Comparison of ENCODE assay signal across 8 cellular contexts in genomic region chr10:11225935-11226334, GRCh38.
DNase-seq lines count a peak whose midpoint lies in the region; ATAC-seq and TF ChIP-seq lines count a peak whose summit lies in the region.

No MANE protein-coding gene starts in this region.

- H3K18ac ChIP-seq in neuronal stem cell (ENCODE audit: low read length) = no peak overlapping the region

- WGBS in neuronal stem cell (ENCODE audit: extremely low coverage in 2 of 2, insufficient read length in 2 of 2, insufficient replicate concordance in 1 of 2), 2 donors = no CpG with 5 or more reads among the region's 5 CpGs
- WGBS in thyroid gland, 2 donors = 82 to 89% methylated on average over 5 of the region's 5 CpGs

- ATAC-seq in GM21381 (IDR thresholded peaks at IDR 0.05; ENCODE audit: unreplicated experiment) = peak; percentile 55
- ATAC-seq in activated T-cell treated with anti-CD3 and anti-CD28 coated beads, Interleukin-2, amount 50 U/mL, for 4 hours = peak; percentile 76 to 79

- peak overlapping the region; percentile 90 to 98 (median 94) for H3K27ac Mint-ChIP-seq in CD4-positive, alpha-beta memory T cell

- H4K91ac ChIP-seq in neuronal stem cell (ENCODE audit: low read depth, low read length, poor library complexity) = no peak overlapping the region

- peak overlapping the region in 1 of 2 donors; percentile 36 for H3K4me3 ChIP-seq in CD4-positive, alpha-beta memory T cell (ENCODE audit: low read length in 2 of 2)
- H3K4me3 ChIP-seq in neuronal stem cell (ENCODE audit: low read length in 2 of 2) (no peak overlapping the region), thyroid gland (replicated peaks in 1 of 3) (no peak overlapping the region)

- CTCF ChIA-PET in CD4-positive, alpha-beta memory T cell (lab: Charles Lee; ENCODE audit: partially characterized antibody) = interaction anchor here (0.6 to 3.1 kb wide), 11 partner anchors 9 to 532 kb away, joined by 3 to 10 read pairs (median 4); no protein-coding TSS in a partner anchor

- peaks cover 96% of the 10 kb centered on the region for H3K4me1 ChIP-seq in CD4-positive, alpha-beta memory T cell (ENCODE audit: insufficient read depth, low read length)
- H3K4me1 ChIP-seq in neuronal stem cell (ENCODE audit: control insufficient read depth in 2 of 2, insufficient read depth in 1 of 2, low read depth in 1 of 2, low read length in 2 of 2) (peaks cover 6 to 12% of the 10 kb centered on the region in 2 donors), thyroid gland (no peaks in the 10 kb centered on the region)

- H2BK15ac ChIP-seq in neuronal stem cell (ENCODE audit: low read length) = no peak overlapping the region

- H2BK5ac ChIP-seq in neuronal stem cell (ENCODE audit: low read length) = peak overlapping the region; percentile 44

- intact Hi-C loops in CD4-positive, alpha-beta memory T cell (cut with micrococcal nuclease) = loop anchor here (1.0 to 2.0 kb wide), 5 partner anchors 10 to 113 kb away; no protein-coding TSS in a partner anchor
- intact Hi-C loops in thyroid gland (cut with DNase I) = no loop called here

- H3K36me3 Mint-ChIP-seq in CD4-positive, alpha-beta memory T cell = peaks cover 57 to 96% of the 10 kb centered on the region in 2 donors
- H3K36me3 Mint-ChIP-seq in activated T-cell treated with anti-CD3 and anti-CD28 coated beads, Interleukin-2, amount 50 U/mL, for 4 hours (ENCODE audit: insufficient read depth) = peaks cover 55% of the 10 kb centered on the region

- no peak overlapping the region for H2AK5ac ChIP-seq in neuronal stem cell (ENCODE audit: low read depth, low read length)

- peak overlapping the region in 7 of 8 donors; percentile 64 to 84 (median 75) for H3K4me3 Mint-ChIP-seq in CD4-positive, alpha-beta memory T cell
- peak overlapping the region; percentile 11 for H3K4me3 Mint-ChIP-seq in activated T-cell treated with anti-CD3 and anti-CD28 coated beads, Interleukin-2, amount 50 U/mL, for 4 hours

- peak; percentile 46 to 86 (median 50) for DNase-seq in CD4-positive, alpha-beta memory T cell
- DNase-seq in HT1080 (ENCODE audit: low read depth) = peak; percentile 50
- peak; percentile 48 for DNase-seq in activated T-cell treated with anti-CD3 and anti-CD28 coated beads, Interleukin-2, amount 50 U/mL, for 4 hours
- no peak for DNase-seq in neuronal stem cell (ENCODE audit: low spot score)
- DNase-seq in DMS53 (lab: John Stamatoyannopoulos, UW) = no peak
- DNase-seq in GM19240 (ENCODE audit: insufficient read length, low spot score) = no peak
- DNase-seq in thyroid gland = no peak

- no peak overlapping the region for H3K9ac ChIP-seq in neuronal stem cell (ENCODE audit: low read depth, low read length, poor library complexity)

- no peak overlapping the region for H3K23ac ChIP-seq in neuronal stem cell (ENCODE audit: low read depth, low read length, poor library complexity)

- no peaks in the 10 kb centered on the region for H3K27me3 ChIP-seq in CD4-positive, alpha-beta memory T cell (ENCODE audit: insufficient read depth, low read length)
- H3K27me3 ChIP-seq in neuronal stem cell (ENCODE audit: control insufficient read depth in 3 of 3, insufficient read depth in 3 of 3, low read depth in 1 of 3, low read length in 3 of 3) (no peaks in the 10 kb centered on the region), thyroid gland (no peaks in the 10 kb centered on the region)

- TF ChIP-seq CTCF in thyroid gland (IDR thresholded peaks at IDR 0.05) = no peak

- no peaks in the 10 kb centered on the region for H3K9me3 ChIP-seq in CD4-positive, alpha-beta memory T cell (ENCODE audit: control insufficient read depth in 1 of 2, low read length in 2 of 2)
- H3K9me3 ChIP-seq in neuronal stem cell (replicated peaks in 1 of 2; ENCODE audit: control insufficient read depth in 2 of 2, insufficient read depth in 1 of 2, low read depth in 1 of 2, low read length in 2 of 2) = no peaks in the 10 kb centered on the region
- no peaks in the 10 kb centered on the region for H3K9me3 ChIP-seq in thyroid gland

- peak overlapping the region; percentile 58 for H3K27ac ChIP-seq in CD4-positive, alpha-beta memory T cell (ENCODE audit: low read depth, low read length)
- no peak overlapping the region for H3K27ac ChIP-seq in neuronal stem cell (replicated peaks; ENCODE audit: low read length)
- H3K27ac ChIP-seq in thyroid gland = no peak overlapping the region

- H3K4me2 ChIP-seq in neuronal stem cell (ENCODE audit: insufficient read depth, low read length, poor library complexity, severe bottlenecking) = no peak overlapping the region

- H3K27me3 Mint-ChIP-seq in CD4-positive, alpha-beta memory T cell = no peaks in the 10 kb centered on the region
- no peaks in the 10 kb centered on the region for H3K27me3 Mint-ChIP-seq in activated T-cell treated with anti-CD3 and anti-CD28 coated beads, Interleukin-2, amount 50 U/mL, for 4 hours (ENCODE audit: low read depth)

- no peak overlapping the region for H2BK120ac ChIP-seq in neuronal stem cell (ENCODE audit: low read depth, low read length)

- no peak overlapping the region for H3K4ac ChIP-seq in neuronal stem cell (ENCODE audit: low read length)

- POLR2A ChIA-PET in CD4-positive, alpha-beta memory T cell (lab: Charles Lee; ENCODE audit: partially characterized antibody) = interaction anchor here (0.7 to 9.2 kb wide), 19 partner anchors 8 to 123 kb away, joined by 3 to 119 read pairs (median 6); no protein-coding TSS in a partner anchor

- peaks cover 35% of the 10 kb centered on the region for H3K36me3 ChIP-seq in CD4-positive, alpha-beta memory T cell (ENCODE audit: insufficient read depth, low read length)
- H3K36me3 ChIP-seq in neuronal stem cell (replicated peaks in 1 of 2; ENCODE audit: control insufficient read depth in 2 of 2, insufficient read depth in 2 of 2, low read length in 2 of 2) (no peaks in the 10 kb centered on the region), thyroid gland (no peaks in the 10 kb centered on the region)

- no peak for TF ChIP-seq POLR2A in thyroid gland (IDR thresholded peaks at IDR 0.05)

- H3K9me3 Mint-ChIP-seq in CD4-positive, alpha-beta memory T cell = peaks cover 0 to 3% (median 0%) of the 10 kb centered on the region in 8 donors
- H3K9me3 Mint-ChIP-seq in activated T-cell treated with anti-CD3 and anti-CD28 coated beads, Interleukin-2, amount 50 U/mL, for 4 hours = no peaks in the 10 kb centered on the region

- peak overlapping the region; percentile 23 for H4K8ac ChIP-seq in neuronal stem cell (ENCODE audit: low read depth, low read length)

- H3K79me1 ChIP-seq in neuronal stem cell (ENCODE audit: low read depth, low read length) = peaks cover 2% of the 10 kb centered on the region

- H3K4me1 Mint-ChIP-seq in CD4-positive, alpha-beta memory T cell = peaks cover 81 to 99% (median 93%) of the 10 kb centered on the region in 4 donors
- H3K4me1 Mint-ChIP-seq in activated T-cell treated with anti-CD3 and anti-CD28 coated beads, Interleukin-2, amount 50 U/mL, for 4 hours (ENCODE audit: low read depth) = peaks cover 96% of the 10 kb centered on the region

- H3K14ac ChIP-seq in neuronal stem cell (ENCODE audit: low read length) = no peak overlapping the region

- no peak overlapping the region for H2BK12ac ChIP-seq in neuronal stem cell (ENCODE audit: low read length)

- H2AFZ ChIP-seq in neuronal stem cell (ENCODE audit: low read length) = no peak overlapping the region

Comparison
In these comparisons a context has a peak if more than half of its experiments do, and no peak if none do; other contexts are left out.
1. DNase-seq: peak in CD4-positive, alpha-beta memory T cell (5 of 5), HT1080 (single experiment) and activated T-cell treated with anti-CD3 and anti-CD28 coated beads, Interleukin-2, amount 50 U/mL, for 4 hours (single experiment); none in neuronal stem cell (single experiment), DMS53 (single experiment), GM19240 (single experiment) and thyroid gland (0 of 2).